11 cellular contexts compared by ENCODE assay signal in genomic region chr9:129608561-129609481, GRCh38. TPM values are rescaled to one million over a fixed set of nuclear protein-coding genes. Genes with fewer than 3 reads are reported as not detected.
DNase-seq lines count a peak whose midpoint lies in the region; ATAC-seq and TF ChIP-seq lines count a peak whose summit lies in the region.
"Had no signal": no experiment of that assay in that cellular context is flagged by ENCODE, and none has a peak within 500 bp of the region (broad histone marks: within the 10 kb centered on the region; RNA-seq: fewer than 3 reads in every experiment).

No MANE protein-coding gene starts in this region.

- H3K27me3 Mint-ChIP-seq in endodermal cell (ENCODE audit: insufficient read depth) (peaks cover 6% of the 10 kb centered on the region), neural crest cell (ENCODE audit: low read depth) (peaks cover 3% of the 10 kb centered on the region)

- no peaks in the 10 kb centered on the region for H3K9me3 Mint-ChIP-seq in endodermal cell
- no peaks in the 10 kb centered on the region for H3K9me3 Mint-ChIP-seq in neural crest cell

- H3K27ac ChIP-seq in heart right ventricle (peak overlapping the region; percentile 55 to 98 (median 94)), endodermal cell (ENCODE audit: low read depth, low read length) (no peak overlapping the region)

- no peaks in the 10 kb centered on the region for H3K27me3 ChIP-seq in heart right ventricle
- H3K27me3 ChIP-seq in endodermal cell (ENCODE audit: control insufficient read depth, insufficient read depth, low read length, poor library complexity, severe bottlenecking): no peaks in the 10 kb centered on the region
- H3K27me3 ChIP-seq: BE2C had no signal

- H3K27ac Mint-ChIP-seq in endodermal cell (no peak overlapping the region), neural crest cell (ENCODE audit: unreplicated experiment) (no peak overlapping the region)

- H3K4me3 Mint-ChIP-seq in endodermal cell (peak overlapping the region; percentile 14), neural crest cell (peak overlapping the region; percentile 59)

- H3K4me1 Mint-ChIP-seq in endodermal cell (peaks cover 15% of the 10 kb centered on the region), neural crest cell (peaks cover 41% of the 10 kb centered on the region)

- H3K36me3 ChIP-seq in heart right ventricle (no peaks in the 10 kb centered on the region), endodermal cell (ENCODE audit: control insufficient read depth, insufficient read depth, low read length) (no peaks in the 10 kb centered on the region)
- H3K36me3 ChIP-seq: BE2C had no signal

- peaks cover 32 to 51% (median 43%) of the 10 kb centered on the region in 9 donors for H3K4me1 ChIP-seq in heart right ventricle
- H3K4me1 ChIP-seq in endodermal cell (ENCODE audit: control insufficient read depth, insufficient read depth, low read length): no peaks in the 10 kb centered on the region

- DNase-seq in heart right ventricle (no peak), left cardiac atrium (no peak), endodermal cell (peak; percentile 64), neural crest cell (ENCODE audit: low read depth, low spot score) (no peak), NAMALWA (ENCODE audit: low spot score) (no peak), RKO (ENCODE audit: low spot score) (no peak)
- DNase-seq in stimulated activated CD4-positive, alpha-beta T cell treated with anti-CD3 and anti-CD28 coated beads, Interleukin-12 subunit alpha, Interleukin-12 subunit beta, amount 100 ng/mL, for 4 hours: no peak
- DNase-seq: BE2C; NCI-H1436; stimulated activated CD8-positive, alpha-beta memory T cell treated with anti-CD3 and anti-CD28 coated beads, Interleukin-4, amount 100 ng/mL, for 48 hours had no signal

- TF ChIP-seq CTCF in heart right ventricle (IDR thresholded peaks at IDR 0.05) (no peak), endodermal cell (conservative IDR thresholded peaks at IDR 0.05) (no peak), neural crest cell (conservative IDR thresholded peaks at IDR 0.05) (no peak)

- WGBS in heart right ventricle, 2 donors: 85 to 88% methylated on average over 27 of the region's 27 CpGs
- 86 to 87% methylated on average over 6 to 27 of the region's 27 CpGs for WGBS in endodermal cell (ENCODE audit: insufficient coverage in 1 of 2, insufficient read length in 1 of 2), 2 experiments

- no peak overlapping the region for H3K9ac ChIP-seq in endodermal cell (ENCODE audit: extremely low read depth, low read length, poor library complexity, severe bottlenecking)

- H3K4me3 ChIP-seq in heart right ventricle: no peak overlapping the region
- no peak overlapping the region for H3K4me3 ChIP-seq in endodermal cell (ENCODE audit: low read length)

- H3K36me3 Mint-ChIP-seq in endodermal cell (ENCODE audit: low read depth): no peaks in the 10 kb centered on the region
- H3K36me3 Mint-ChIP-seq in neural crest cell (ENCODE audit: low read depth): no peaks in the 10 kb centered on the region

- H3K9me3 ChIP-seq in heart right ventricle (no peaks in the 10 kb centered on the region), endodermal cell (ENCODE audit: control insufficient read depth, low read length) (no peaks in the 10 kb centered on the region)
- H3K9me3 ChIP-seq: BE2C had no signal

- ATAC-seq in heart right ventricle (no peak), left cardiac atrium (no peak), GM21825 (IDR thresholded peaks at IDR 0.05; ENCODE audit: unreplicated experiment) (no peak)

- intact Hi-C loops in heart right ventricle (cut with DNase I) (loop anchor here in 8 of 10 donors (1.0 to 10.0 kb wide), 11 partner anchors 57 to 476 kb away; partner anchors contain the start of gene IER5L (in 1 of the 8)), left cardiac atrium (cut with DNase I) (loop anchor here in 1 of 2 donors (10.0 kb wide), 1 partner anchor 104 kb away; no protein-coding TSS in a partner anchor)

RNA-seq across cellular contexts. Expression of gene C9orf50, which starts 12.1 kb away (rescaled TPM):
- total RNA-seq in heart right ventricle (not detected), left cardiac atrium (not detected), endodermal cell (not detected), neural crest cell (0.26 and 0.27 TPM in 2 replicates)
- polyA plus RNA-seq in heart right ventricle: not detected
- not detected for polyA plus RNA-seq in endodermal cell (2013, experiment 1 of 2)
- polyA plus RNA-seq in endodermal cell (2013, experiment 2 of 2): not detected

RNA-seq across cellular contexts. Expression of gene NTMT1, which starts 17.1 kb away (rescaled TPM):
- total RNA-seq in heart right ventricle: 10 to 100 TPM; 54.0 to 84.2 (median 61.9) TPM
- polyA plus RNA-seq in heart right ventricle: 100 to 1,000 TPM in 1 of 2 donors, 10 to 100 TPM in 1; 60.9 to 123 TPM
- 10 to 100 TPM; 43.4 to 53.8 TPM for total RNA-seq in left cardiac atrium
- 10 to 100 TPM; 39.6 to 49.1 TPM for total RNA-seq in endodermal cell
- 40.4 TPM for polyA plus RNA-seq in endodermal cell (2013, experiment 1 of 2)
- polyA plus RNA-seq in endodermal cell (2013, experiment 2 of 2): 40.9 TPM
- 50.9 and 51.8 TPM in 2 replicates for total RNA-seq in neural crest cell

RNA-seq across cellular contexts. Expression of gene ASB6, which starts 33.1 kb away (rescaled TPM):
- total RNA-seq in heart right ventricle: 10 to 100 TPM in 2 of 10 donors, 1 to 10 TPM in 8; 6.2 to 11.8 (median 9.0) TPM
- polyA plus RNA-seq in heart right ventricle: 10 to 100 TPM in 1 of 2 donors, 1 to 10 TPM in 1; 9.2 to 11.2 TPM
- total RNA-seq in left cardiac atrium: 10 to 100 TPM in 1 of 2 donors, 1 to 10 TPM in 1; 8.3 to 11.6 TPM
- total RNA-seq in endodermal cell: 10 to 100 TPM; 19.8 to 20.2 TPM
- polyA plus RNA-seq in endodermal cell (2013, experiment 1 of 2): 17.7 TPM
- 14.9 TPM for polyA plus RNA-seq in endodermal cell (2013, experiment 2 of 2)
- 20.9 and 21.9 TPM in 2 replicates for total RNA-seq in neural crest cell

RNA-seq across cellular contexts. Expression of gene PRRX2, which starts 56.6 kb away (rescaled TPM):
- total RNA-seq in heart right ventricle: 1 to 10 TPM in 2 of 10 donors, under 1 TPM in 8; 0.21 to 1.2 (median 0.45) TPM
- 1 to 10 TPM in 1 of 2 donors, under 1 TPM in 1; 0.29 to 3.0 TPM for polyA plus RNA-seq in heart right ventricle
- 1 to 10 TPM; 1.8 to 5.3 TPM for total RNA-seq in left cardiac atrium
- 1 to 10 TPM; 1.0 to 3.8 TPM for total RNA-seq in endodermal cell
- polyA plus RNA-seq in endodermal cell (2013, experiment 1 of 2): 5.4 TPM
- 6.0 TPM for polyA plus RNA-seq in endodermal cell (2013, experiment 2 of 2)
- total RNA-seq in neural crest cell: 0.65 and 0.68 TPM in 2 replicates
